33 cellular contexts compared by ENCODE assay signal in genomic region chr5:144114571-144114970, GRCh38. TPM values are rescaled to one million over a fixed set of nuclear protein-coding genes. Genes with fewer than 3 reads are reported as not detected.
"Had no signal": no experiment of that assay in that cellular context is flagged by ENCODE, and none has a peak within 500 bp of the region (broad histone marks: within the 10 kb centered on the region; RNA-seq: fewer than 3 reads in every experiment).

No MANE protein-coding gene starts in this region.

- H3K27me3 ChIP-seq: adrenal gland, ascending aorta, body of pancreas, brain microvascular endothelial cell, breast epithelium, cardiac muscle cell had no signal

- H3K36me3 ChIP-seq: adrenal gland, ascending aorta, brain microvascular endothelial cell, breast epithelium, cardiac muscle cell had no signal

- H3K4me1 ChIP-seq: adrenal gland, ascending aorta, body of pancreas, breast epithelium had no signal

- ATAC-seq: activated naive CD4-positive, alpha-beta T cell treated with anti-CD3 and anti-CD28 coated beads, Interleukin-2, amount 50 U/mL, for 72 hours; activated naive CD8-positive, alpha-beta T cell treated with anti-CD3 and anti-CD28 coated beads, Interleukin-2, amount 50 U/mL, for 24 hours; activated T-cell treated with anti-CD3 and anti-CD28 coated beads, Interleukin-2, amount 50 U/mL, for 4 hours; activated T-cell treated with anti-CD3 and anti-CD28 coated beads, Interleukin-2, amount 50 U/mL, for 72 hours; activated T-helper 17 cell treated with anti-CD3 and anti-CD28 coated beads, Interleukin-2, amount 50 U/mL, for 72 hours; body of pancreas had no signal

- DNase-seq: activated effector memory CD4-positive, alpha-beta T cell treated with anti-CD3 and anti-CD28 coated beads, Interleukin-2, amount 50 U/mL, for 16 hours; activated effector memory CD4-positive, alpha-beta T cell treated with Interleukin-2 at 50 U/mL for 16 hours; activated gamma-delta T cell; activated gamma-delta T cell treated with Interleukin-2 at 50 U/mL for 16 hours; activated naive CD4-positive, alpha-beta T cell; activated naive CD4-positive, alpha-beta T cell treated with anti-CD3 and anti-CD28 coated beads for 36 hours; activated naive CD4-positive, alpha-beta T cell treated with anti-CD3 and anti-CD28 coated beads, Interleukin-2, amount 10 ng/mL, durations not matched to agents 7 days and 5 days; activated naive CD4-positive, alpha-beta T cell treated with anti-CD3 and anti-CD28 coated beads, Interleukin-2, amount 50 U/mL, for 16 hours; activated naive CD4-positive, alpha-beta T cell treated with Interleukin-2 at 50 U/mL for 16 hours; activated naive CD8-positive, alpha-beta T cell treated with anti-CD3 and anti-CD28 coated beads for 36 hours; activated naive CD8-positive, alpha-beta T cell treated with anti-CD3 and anti-CD28 coated beads, Interleukin-2, amount 10 ng/mL, durations not matched to agents 7 days and 5 days; activated naive CD8-positive, alpha-beta T cell treated with anti-CD3 and anti-CD28 coated beads, Interleukin-2, amount 50 U/mL, for 24 hours; activated T-cell treated with anti-CD3 and anti-CD28 coated beads, Interleukin-2, amount 50 U/mL, for 1 hour; activated T-cell treated with anti-CD3 and anti-CD28 coated beads, Interleukin-2, amount 50 U/mL, for 24 hours; activated T-cell treated with anti-CD3 and anti-CD28 coated beads, Interleukin-2, amount 50 U/mL, for 4 hours; activated T-cell treated with anti-CD3 and anti-CD28 coated beads, Interleukin-2, amount 50 U/mL, for 48 hours; activated T-cell treated with anti-CD3 and anti-CD28 coated beads, Interleukin-2, amount 50 U/mL, for 72 hours; adrenal gland; amniotic stem cell; amygdala; anterior cingulate cortex; aorta; body of pancreas; brain microvascular endothelial cell; central memory CD4-positive, alpha-beta T cell; cerebellar nuclear complex had no signal

- H3K4me3 ChIP-seq: adrenal gland, ascending aorta, body of pancreas, breast epithelium, cardiac muscle cell had no signal

- H3K27ac ChIP-seq: adrenal gland, ascending aorta, body of pancreas, brain microvascular endothelial cell, breast epithelium, cardiac muscle cell had no signal

- H3K9me3 ChIP-seq: adrenal gland, ascending aorta, body of pancreas, breast epithelium had no signal

RNA-seq across cellular contexts. Expression of gene KCTD16, which starts 56.1 kb away (rescaled TPM):
- total RNA-seq: activated T-cell treated with anti-CD3 and anti-CD28 coated beads, Interleukin-2, amount 50 U/mL, for 4 hours; activated T-helper 1 cell treated with anti-CD3 and anti-CD28 coated beads, Interleukin-12 subunit alpha, Interleukin-12 subunit beta, Interleukin-2, Interleukin-4 antibody, amounts not matched to agents 30 ng/mL and 10 ng/mL and 1 ng/mL, durations not matched to agents 14 hours and 24 hours and 36 hours; activated T-helper 2 cell treated with anti-CD3 and anti-CD28 coated beads, Interferon-gamma antibody, Interleukin-2, Interleukin-4, amounts not matched to agents 10 μg/mL and 5 μg/mL and 100 μg/mL, durations not matched to agents 14 hours and 24 hours and 36 hours had no signal
